ENCODE assay signal across 1 cellular context in genomic region chr7:26891400-26892355, GRCh38.
TF ChIP-seq lines count a peak whose summit lies in the region.

No MANE protein-coding gene starts in this region.

TF ChIP-seq in GM12878, 131 proteins besides CTCF, POLR2A, EP300 and RAD21 (continued from another document):
- TF ChIP-seq RCOR1 (conservative IDR thresholded peaks at IDR 0.05; ENCODE audit: low read depth, low read length) (no peak), ZNF207 (IDR thresholded peaks at IDR 0.05; ENCODE audit: borderline replicate concordance) (no peak), ATF3 (IDR thresholded peaks at IDR 0.05; ENCODE audit: borderline replicate concordance, extremely low read depth, low read depth, low read length) (no peak), E2F8 (IDR thresholded peaks at IDR 0.05; ENCODE audit: low read depth, partially characterized antibody) (no peak), NRF1 (conservative IDR thresholded peaks at IDR 0.05; ENCODE audit: low read depth, low read length) (no peak), MEF2A (IDR thresholded peaks at IDR 0.05; ENCODE audit: insufficient read depth, low read depth, low read length) (peak; percentile 57; the same call in 1 of the 2 replicates), NBN (IDR thresholded peaks at IDR 0.05) (no peak), CREM (IDR thresholded peaks at IDR 0.05; ENCODE audit: low read depth) (peak; percentile 46; the same call in 1 of the 2 replicates), GABPA (IDR thresholded peaks at IDR 0.05; ENCODE audit: low read depth) (peak; percentile 59; the same call in 1 of the 2 replicates), TCF3 (IDR thresholded peaks at IDR 0.05; ENCODE audit: borderline replicate concordance, insufficient read depth, low read depth, low read length) (no peak), TBL1XR1 (IDR thresholded peaks at IDR 0.05; ENCODE audit: low read depth, low read length) (no peak), SREBF2 (IDR thresholded peaks at IDR 0.05; ENCODE audit: low read length) (no peak), BCL3 (IDR thresholded peaks at IDR 0.05; ENCODE audit: borderline replicate concordance, insufficient read depth, low read depth, low read length, poor library complexity, severe bottlenecking) (no peak), FOS (IDR thresholded peaks at IDR 0.05; ENCODE audit: borderline replicate concordance, extremely low read depth, insufficient read length) (no peak), SP1 (IDR thresholded peaks at IDR 0.05; ENCODE audit: low read depth, low read length) (no peak), PRDM15 (CRISPR knock-in tag; IDR thresholded peaks at IDR 0.05) (no peak), ETV6 (conservative IDR thresholded peaks at IDR 0.05 in 1 of 2, IDR thresholded peaks at IDR 0.05 in 1 of 2; ENCODE audit: borderline replicate concordance in 1 of 2, low read depth in 1 of 2) (peak in 1 of 2 experiments; percentile 65; a peak in 2 of 4 replicates), PAX5 (IDR thresholded peaks at IDR 0.05; ENCODE audit: borderline replicate concordance, low read depth, low read length) (no peak), IKZF1 (conservative IDR thresholded peaks at IDR 0.05) (no peak), EED (IDR thresholded peaks at IDR 0.05; ENCODE audit: low read depth) (peak; percentile 72; the same call in 1 of the 2 replicates), ZBED1 (IDR thresholded peaks at IDR 0.05; ENCODE audit: borderline replicate concordance) (peak; percentile 38; the same call in 1 of the 2 replicates), WRNIP1 (IDR thresholded peaks at IDR 0.05; ENCODE audit: borderline replicate concordance, low read depth, low read length) (no peak), IKZF2 (IDR thresholded peaks at IDR 0.05) (peak in 1 of 2 experiments; percentile 56; a peak in 1 of 4 replicates), EGR1 (IDR thresholded peaks at IDR 0.05; ENCODE audit: borderline replicate concordance in 1 of 2, low read depth in 2 of 2, low read length in 2 of 2) (no peak), ELK1 (IDR thresholded peaks at IDR 0.05; ENCODE audit: low read depth, low read length) (no peak), CBFB (IDR thresholded peaks at IDR 0.05; ENCODE audit: low read depth) (peak; percentile 47; the same call in 1 of the 2 replicates), E4F1 (IDR thresholded peaks at IDR 0.05; ENCODE audit: borderline replicate concordance, partially characterized antibody) (no peak), ESRRA (IDR thresholded peaks at IDR 0.05; ENCODE audit: low read length) (no peak), HDAC2 (IDR thresholded peaks at IDR 0.05) (no peak), MTA3 (IDR thresholded peaks at IDR 0.05; ENCODE audit: borderline replicate concordance, low read length) (0 out of 2 replicates have a peak, but pooled peaks have one; percentile 48), NKRF (conservative IDR thresholded peaks at IDR 0.05) (no peak), RBBP5 (conservative IDR thresholded peaks at IDR 0.05) (no peak), CBX5 (IDR thresholded peaks at IDR 0.05; ENCODE audit: low read depth) (no peak), STAT1 (conservative IDR thresholded peaks at IDR 0.05) (no peak), POLR2AphosphoS2 (IDR thresholded peaks at IDR 0.05; ENCODE audit: low read depth, low read length) (no peak), RUNX3 (IDR thresholded peaks at IDR 0.05; ENCODE audit: low read length) (peak; percentile 92), IRF4 (IDR thresholded peaks at IDR 0.05; ENCODE audit: low read depth, low read length) (peak; percentile 76; the same call in 1 of the 2 replicates), NR2C1 (IDR thresholded peaks at IDR 0.05) (no peak)
